Comparison of ENCODE assay signal across 2 cellular contexts in the genomic region with DNA sequence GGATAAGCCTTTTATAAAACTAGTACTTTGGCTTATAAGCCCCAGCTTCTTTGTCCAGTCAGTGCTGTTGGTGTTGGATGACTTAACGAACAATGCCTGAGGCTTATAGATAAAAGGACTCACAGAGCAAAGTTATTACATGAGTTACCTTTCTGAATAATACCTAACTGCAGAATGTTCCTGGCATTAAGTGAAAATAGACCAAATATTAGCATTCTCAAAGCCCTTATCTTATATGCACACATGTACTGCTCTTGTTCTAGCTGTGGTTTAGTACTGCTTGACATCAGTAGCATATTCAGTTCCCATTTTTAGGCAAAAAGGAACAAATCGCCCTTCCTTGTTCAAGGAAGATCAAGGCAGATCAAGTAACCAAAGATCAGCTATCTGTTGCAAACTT.
TF ChIP-seq lines count a peak whose summit lies in the region.

No MANE protein-coding gene starts in this region.

TF ChIP-seq in SK-N-SH, 30 proteins besides CTCF, POLR2A, EP300 and RAD21 (continued from another document):
- TF ChIP-seq CHD2 (IDR thresholded peaks at IDR 0.05; ENCODE audit: low read length, partially characterized antibody) (no peak), IRF3 (IDR thresholded peaks at IDR 0.05; ENCODE audit: low read depth, low read length) (no peak), USF2 (IDR thresholded peaks at IDR 0.05; ENCODE audit: borderline replicate concordance, low read depth, low read length) (no peak), TAF1 (IDR thresholded peaks at IDR 0.05; ENCODE audit: borderline replicate concordance, low read depth, low read length) (no peak), REST (IDR thresholded peaks at IDR 0.05; ENCODE audit: low read depth, low read length) (no peak), POLR2AphosphoS5 (IDR thresholded peaks at IDR 0.05; ENCODE audit: low read depth, low read length) (no peak)

TF ChIP-seq in SK-N-SH treated with all-trans-retinoic acid at 6 μM for 48 hours, 23 proteins besides CTCF, POLR2A, EP300 and RAD21 (continued from another document):
- TF ChIP-seq ARNTL (CRISPR knock-in tag; IDR thresholded peaks at IDR 0.05; ENCODE audit: borderline replicate concordance, low read depth) (no peak), SNAI2 (CRISPR knock-in tag; IDR thresholded peaks at IDR 0.05) (no peak), ZC3H10 (CRISPR knock-in tag; IDR thresholded peaks at IDR 0.05) (no peak), BACH2 (CRISPR knock-in tag; IDR thresholded peaks at IDR 0.05; ENCODE audit: borderline replicate concordance) (no peak), CSRNP3 (CRISPR knock-in tag; IDR thresholded peaks at IDR 0.05) (no peak), ZFP30 (CRISPR knock-in tag; IDR thresholded peaks at IDR 0.05) (no peak), ZNF8 (CRISPR knock-in tag; IDR thresholded peaks at IDR 0.05) (no peak), OSR1 (CRISPR knock-in tag; IDR thresholded peaks at IDR 0.05) (no peak), CSDC2 (CRISPR knock-in tag; IDR thresholded peaks at IDR 0.05) (no peak), ZNF565 (CRISPR knock-in tag; conservative IDR thresholded peaks at IDR 0.05; ENCODE audit: low read depth) (no peak)
- TF ChIP-seq, protein P1, sequence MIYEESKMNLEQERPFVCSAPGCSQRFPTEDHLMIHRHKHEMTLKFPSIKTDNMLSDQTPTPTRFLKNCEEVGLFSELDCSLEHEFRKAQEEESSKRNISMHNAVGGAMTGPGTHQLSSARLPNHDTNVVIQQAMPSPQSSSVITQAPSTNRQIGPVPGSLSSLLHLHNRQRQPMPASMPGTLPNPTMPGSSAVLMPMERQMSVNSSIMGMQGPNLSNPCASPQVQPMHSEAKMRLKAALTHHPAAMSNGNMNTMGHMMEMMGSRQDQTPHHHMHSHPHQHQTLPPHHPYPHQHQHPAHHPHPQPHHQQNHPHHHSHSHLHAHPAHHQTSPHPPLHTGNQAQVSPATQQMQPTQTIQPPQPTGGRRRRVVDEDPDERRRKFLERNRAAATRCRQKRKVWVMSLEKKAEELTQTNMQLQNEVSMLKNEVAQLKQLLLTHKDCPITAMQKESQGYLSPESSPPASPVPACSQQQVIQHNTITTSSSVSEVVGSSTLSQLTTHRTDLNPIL (CRISPR knock-in tag; IDR thresholded peaks at IDR 0.05; ENCODE audit: low read depth) = no peak
- TF ChIP-seq, protein P2, sequence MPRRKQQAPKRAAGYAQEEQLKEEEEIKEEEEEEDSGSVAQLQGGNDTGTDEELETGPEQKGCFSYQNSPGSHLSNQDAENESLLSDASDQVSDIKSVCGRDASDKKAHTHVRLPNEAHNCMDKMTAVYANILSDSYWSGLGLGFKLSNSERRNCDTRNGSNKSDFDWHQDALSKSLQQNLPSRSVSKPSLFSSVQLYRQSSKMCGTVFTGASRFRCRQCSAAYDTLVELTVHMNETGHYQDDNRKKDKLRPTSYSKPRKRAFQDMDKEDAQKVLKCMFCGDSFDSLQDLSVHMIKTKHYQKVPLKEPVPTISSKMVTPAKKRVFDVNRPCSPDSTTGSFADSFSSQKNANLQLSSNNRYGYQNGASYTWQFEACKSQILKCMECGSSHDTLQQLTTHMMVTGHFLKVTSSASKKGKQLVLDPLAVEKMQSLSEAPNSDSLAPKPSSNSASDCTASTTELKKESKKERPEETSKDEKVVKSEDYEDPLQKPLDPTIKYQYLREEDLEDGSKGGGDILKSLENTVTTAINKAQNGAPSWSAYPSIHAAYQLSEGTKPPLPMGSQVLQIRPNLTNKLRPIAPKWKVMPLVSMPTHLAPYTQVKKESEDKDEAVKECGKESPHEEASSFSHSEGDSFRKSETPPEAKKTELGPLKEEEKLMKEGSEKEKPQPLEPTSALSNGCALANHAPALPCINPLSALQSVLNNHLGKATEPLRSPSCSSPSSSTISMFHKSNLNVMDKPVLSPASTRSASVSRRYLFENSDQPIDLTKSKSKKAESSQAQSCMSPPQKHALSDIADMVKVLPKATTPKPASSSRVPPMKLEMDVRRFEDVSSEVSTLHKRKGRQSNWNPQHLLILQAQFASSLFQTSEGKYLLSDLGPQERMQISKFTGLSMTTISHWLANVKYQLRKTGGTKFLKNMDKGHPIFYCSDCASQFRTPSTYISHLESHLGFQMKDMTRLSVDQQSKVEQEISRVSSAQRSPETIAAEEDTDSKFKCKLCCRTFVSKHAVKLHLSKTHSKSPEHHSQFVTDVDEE (CRISPR knock-in tag; IDR thresholded peaks at IDR 0.05) = no peak
TF ChIP-seq in SK-N-SH treated with all-trans-retinoic acid at 6 μM for 48 hours: peak in this region for 0.
